16 cellular contexts compared by ENCODE assay signal in the genomic region with DNA sequence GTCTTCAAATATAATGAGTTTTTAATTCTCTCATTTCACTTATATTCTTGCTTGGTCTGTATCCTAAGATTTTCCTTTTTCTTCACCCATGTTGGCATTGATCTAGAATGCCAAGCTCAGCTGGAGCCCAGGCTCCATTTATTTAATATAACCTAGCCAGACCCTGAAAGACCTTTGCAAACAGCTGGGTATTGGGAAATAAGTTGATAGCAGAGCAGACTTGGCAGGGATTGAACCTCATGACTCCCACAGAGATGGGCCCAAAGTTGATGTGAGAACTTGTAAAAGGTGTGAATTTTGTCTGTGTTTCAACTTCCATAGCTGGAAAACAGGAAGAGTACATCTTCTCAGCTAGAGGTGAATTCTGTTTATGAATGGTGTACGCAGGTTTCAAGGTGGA. TPM values are rescaled to one million over a fixed set of nuclear protein-coding genes. Genes with fewer than 3 reads are reported as not detected.
"Had no signal": no experiment of that assay in that cellular context is flagged by ENCODE, and none has a peak within 500 bp of the region (broad histone marks: within the 10 kb centered on the region; RNA-seq: fewer than 3 reads in every experiment).

No MANE protein-coding gene starts in this region.

- H3K36me3 Mint-ChIP-seq: activated naive CD8-positive, alpha-beta T cell treated with anti-CD3 and anti-CD28 coated beads for 36 hours had no signal

- H3K36me3 ChIP-seq: cardiac muscle cell, esophagus squamous epithelium, gastroesophageal sphincter, heart left ventricle, tibial nerve had no signal

- H3K9me3 ChIP-seq: esophagus squamous epithelium, gastroesophageal sphincter, heart left ventricle, tibial nerve had no signal

- H3K4me3 ChIP-seq: cardiac muscle cell, esophagus squamous epithelium, gastroesophageal sphincter, heart left ventricle, lung, tibial nerve had no signal

- DNase-seq: cortex of kidney, esophagus squamous epithelium had no signal

- H3K27ac Mint-ChIP-seq: activated naive CD8-positive, alpha-beta T cell treated with anti-CD3 and anti-CD28 coated beads for 36 hours; activated T-helper 2 cell treated with anti-CD3 and anti-CD28 coated beads, Interferon-gamma antibody, Interleukin-2, Interleukin-4, amounts not matched to agents 10 μg/mL and 5 μg/mL and 100 μg/mL, durations not matched to agents 14 hours and 24 hours and 36 hours; endodermal cell; stimulated activated naive CD8-positive, alpha-beta T cell treated with anti-CD3 and anti-CD28 coated beads, Interleukin-15, amount 100 ng/mL, for 72 hours had no signal

- H3K4me3 Mint-ChIP-seq: activated naive CD8-positive, alpha-beta T cell treated with anti-CD3 and anti-CD28 coated beads for 36 hours; endodermal cell had no signal

- H3K27me3 Mint-ChIP-seq: activated naive CD8-positive, alpha-beta T cell treated with anti-CD3 and anti-CD28 coated beads for 36 hours; naive thymus-derived CD4-positive, alpha-beta T cell; stimulated activated naive CD8-positive, alpha-beta T cell treated with anti-CD3 and anti-CD28 coated beads, Interleukin-15, amount 100 ng/mL, for 72 hours had no signal

- H3K9me3 Mint-ChIP-seq: activated naive CD8-positive, alpha-beta T cell treated with anti-CD3 and anti-CD28 coated beads for 36 hours; activated T-helper 2 cell treated with anti-CD3 and anti-CD28 coated beads, Interferon-gamma antibody, Interleukin-2, Interleukin-4, amounts not matched to agents 10 μg/mL and 5 μg/mL and 100 μg/mL, durations not matched to agents 14 hours and 24 hours and 36 hours; naive thymus-derived CD4-positive, alpha-beta T cell; neural crest cell; stimulated activated naive CD8-positive, alpha-beta T cell treated with anti-CD3 and anti-CD28 coated beads, Interleukin-15, amount 100 ng/mL, for 72 hours had no signal

- H3K4me1 ChIP-seq: heart left ventricle, tibial nerve had no signal

- H3K27me3 ChIP-seq: cardiac muscle cell, esophagus squamous epithelium, gastroesophageal sphincter, heart left ventricle, tibial nerve had no signal

- H3K27ac ChIP-seq: cardiac muscle cell, esophagus squamous epithelium, gastroesophageal sphincter, heart left ventricle, tibial nerve had no signal

RNA-seq across cellular contexts. Expression of gene SH2D1A, which starts 59.5 kb away (rescaled TPM):
- total RNA-seq: cardiac muscle cell, cerebellum, endodermal cell, occipital lobe, renal cortical epithelial cell had no signal
- polyA plus RNA-seq: cardiac muscle cell had no signal
